Comparison of ENCODE assay signal across 24 cellular contexts in the genomic region with DNA sequence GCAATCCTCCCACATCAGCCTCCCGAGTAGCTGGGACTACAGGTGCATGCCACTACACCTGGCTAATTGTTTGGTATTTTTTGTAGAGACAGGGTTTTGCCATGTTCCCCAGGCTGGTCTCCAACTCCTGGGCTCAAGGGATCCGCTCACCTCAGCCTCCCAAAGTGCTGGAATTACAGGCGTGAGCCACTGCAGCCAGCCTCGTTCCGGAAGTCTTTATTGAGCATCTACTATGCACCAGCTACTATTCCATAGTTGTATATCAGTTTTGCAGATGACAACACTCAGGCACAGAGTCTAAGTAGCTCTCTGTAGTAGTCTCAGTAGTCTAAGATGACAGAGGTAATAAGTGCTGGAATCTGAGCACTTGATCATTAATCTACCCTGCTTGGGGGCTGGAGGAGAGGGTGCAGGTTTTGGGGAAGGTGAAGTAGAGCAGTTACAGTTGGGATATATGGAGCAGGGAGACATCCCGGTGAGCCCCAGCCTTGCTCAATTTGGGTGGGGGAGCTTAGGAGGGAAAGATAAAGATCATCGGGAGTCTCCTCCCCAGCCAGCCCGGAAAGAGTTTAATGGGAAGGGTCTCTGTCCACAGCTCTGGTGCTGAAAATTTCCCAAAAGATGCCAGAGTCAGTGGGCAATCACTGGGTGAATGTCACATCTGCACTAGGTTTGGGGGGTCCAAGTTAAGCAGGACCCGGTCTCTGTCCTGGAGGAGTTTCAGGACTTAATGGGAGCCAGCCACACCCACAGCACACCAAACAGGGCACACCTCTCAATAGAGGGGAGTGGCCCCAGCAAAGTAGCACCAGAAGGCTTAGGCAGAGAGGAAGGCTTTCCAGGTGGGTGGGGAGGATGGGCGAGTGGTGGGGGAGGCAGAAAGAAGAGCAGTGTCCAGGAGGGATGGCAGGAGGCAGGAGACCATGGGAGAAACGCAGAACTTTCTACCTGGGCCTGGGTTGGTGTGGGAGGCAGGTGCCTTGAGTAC. TPM values are rescaled to one million over a fixed set of nuclear protein-coding genes. Genes with fewer than 3 reads are reported as not detected.
A peak's percentile ranks its signal among the peaks of the same experiment; 100 is the strongest.
DNase-seq lines count a peak whose midpoint lies in the region; ATAC-seq, FAIRE-seq and TF ChIP-seq lines count a peak whose summit lies in the region.
"Had no signal": no experiment of that assay in that cellular context is flagged by ENCODE, and none has a peak within 500 bp of the region (broad histone marks: within the 10 kb centered on the region; RNA-seq: fewer than 3 reads in every experiment).

No MANE protein-coding gene starts in this region.

- TF ChIP-seq EP300 in A549 (IDR thresholded peaks at IDR 0.05), result no peak

- H3K4me3 ChIP-seq in A549 (no peak overlapping the region), WERI-Rb-1 (ENCODE audit: low read depth, low read length) (no peak overlapping the region), lower lobe of right lung (no peak overlapping the region), BE2C (ENCODE audit: low read depth, low read length) (no peak overlapping the region)
- H3K4me3 ChIP-seq: cardiac muscle cell, gastroesophageal sphincter, GM23248, spleen had no signal

- TF ChIP-seq RAD21 in A549 (conservative IDR thresholded peaks at IDR 0.05 in 1 of 2, IDR thresholded peaks at IDR 0.05 in 1 of 2), result no peak

- H3K4me1 ChIP-seq in A549 (no peaks in the 10 kb centered on the region), lower lobe of right lung (no peaks in the 10 kb centered on the region), BE2C (no peaks in the 10 kb centered on the region)

- no peaks in the 10 kb centered on the region for H3K27me3 ChIP-seq in WERI-Rb-1 (ENCODE audit: insufficient read depth, low read depth, severe bottlenecking)
- H3K27me3 ChIP-seq in lower lobe of right lung (ENCODE audit: low read depth), result peaks cover 71% of the 10 kb centered on the region
- peaks cover 64% of the 10 kb centered on the region for H3K27me3 ChIP-seq in BE2C

- POLR2A ChIA-PET in A549 (lab: Yijun Ruan, JAX), result interaction anchor here (0.9 kb wide), 1 partner anchor 76 kb away, joined by 3 read pairs; no protein-coding TSS in a partner anchor

- WGBS in A549 (ENCODE audit: missing lambda C conversion rate), result 52% methylated on average over 11 of the region's 11 CpGs

- H3K4me2 ChIP-seq in A549, result no peak overlapping the region

- H3K27ac ChIP-seq in A549 (no peak overlapping the region), WERI-Rb-1 (peak overlapping the region; percentile 22), lower lobe of right lung (no peak overlapping the region)
- H3K27ac ChIP-seq: cardiac muscle cell, gastroesophageal sphincter, GM23248, RWPE1, spleen had no signal

- TF ChIP-seq CTCF in A549 (IDR thresholded peaks at IDR 0.05) (no peak), WERI-Rb-1 (IDR thresholded peaks at IDR 0.05; ENCODE audit: low read depth, low read length) (no peak), lower lobe of right lung (IDR thresholded peaks at IDR 0.05) (no peak), BE2C (IDR thresholded peaks at IDR 0.05; ENCODE audit: low read depth, low read length) (no peak)

- ATAC-seq in A549 (no peak), left colon (peak; percentile 60), lower lobe of right lung (no peak)
- ATAC-seq: gastroesophageal sphincter had no signal

- TF ChIP-seq POLR2A in A549 (IDR thresholded peaks at IDR 0.05; ENCODE audit: low read length), result no peak

- H3K36me3 ChIP-seq in WERI-Rb-1, result peaks cover 25% of the 10 kb centered on the region
- H3K36me3 ChIP-seq in lower lobe of right lung, result no peaks in the 10 kb centered on the region
- H3K36me3 ChIP-seq in BE2C, result no peaks in the 10 kb centered on the region
- H3K36me3 ChIP-seq: cardiac muscle cell, gastroesophageal sphincter, spleen had no signal

- CTCF ChIA-PET in A549 (lab: Yijun Ruan, JAX), result interaction anchor here (0.9 to 42.3 kb wide), 4 partner anchors 4 to 177 kb away, joined by 4 to 1448 read pairs (median 726); a partner anchor contains a TSS

- no peaks in the 10 kb centered on the region for H3K9me3 ChIP-seq in A549
- H3K9me3 ChIP-seq in WERI-Rb-1 (ENCODE audit: severe bottlenecking), result no peaks in the 10 kb centered on the region
- no peaks in the 10 kb centered on the region for H3K9me3 ChIP-seq in lower lobe of right lung
- H3K9me3 ChIP-seq in BE2C, result no peaks in the 10 kb centered on the region
- H3K9me3 ChIP-seq: gastroesophageal sphincter, spleen had no signal

- DNase-seq in A549 (ENCODE audit: low read depth in 1 of 2, low spot score in 1 of 2) (no peak), WERI-Rb-1 (peak; percentile 76), left colon (no peak), lower lobe of right lung (no peak), BE2C (no peak)
- no peak for DNase-seq in activated T-cell treated with anti-CD3 and anti-CD28 coated beads, Interleukin-2, amount 50 U/mL, for 1 hour
- DNase-seq: activated CD4-positive, alpha-beta T cell treated with anti-CD3 and anti-CD28 coated beads, Interleukin-2, amount 10 ng/mL, durations not matched to agents 24 days and 14 days; activated CD8-positive, alpha-beta memory T cell treated with anti-CD3 and anti-CD28 coated beads, Interleukin-2, amount 50 U/mL, for 4 hours; activated effector memory CD4-positive, alpha-beta T cell treated with Interleukin-2 at 50 U/mL for 16 hours; amniotic stem cell; GM23248; Karpas-422; midbrain; NCI-H446 treated with DMSO at 0.1 percent for 48 hours; spleen; stimulated activated CD4-positive, alpha-beta T cell treated with anti-CD3 and anti-CD28 coated beads, Interleukin-4, amount 100 ng/mL, for 4 hours; SW 1271 had no signal

- intact Hi-C loops in left colon (cut with DNase I, micrococcal nuclease), result no loop called here
- intact Hi-C loops in lower lobe of right lung (cut with DNase I), result no loop called here

- no peak for FAIRE-seq in A549 (lab: Jason Lieb, UNC)
- FAIRE-seq: TTC549 had no signal

TF ChIP-seq in A549, 52 proteins besides CTCF, POLR2A, EP300 and RAD21 (continues in another document):
- peak; percentile 64; the same call in 1 of the 2 replicates for TF ChIP-seq EHMT2 (IDR thresholded peaks at IDR 0.05; ENCODE audit: low read depth)

RNA-seq across cellular contexts. Expression of a gene that starts 1.7 kb away (rescaled TPM):
- polyA plus RNA-seq in A549 (2011; rRNA removed), result not detected in 2 replicates
- 0.01 TPM in 1 of 2 replicates, not detected in the other for polyA plus RNA-seq in A549 (2012; cell fraction: cytosol; rRNA removed)
- 0.01 TPM in 1 of 2 replicates, not detected in the other for polyA plus RNA-seq in A549 (2012; cell fraction: nucleus; rRNA removed)
- not detected in 3 replicates for polyA plus RNA-seq in A549 (2017; fragmentation: RNase III; extraction: RNeasy Plus Mini Kit Qiagen cat#74134 plus additional on column Dnase treatment)
- polyA minus RNA-seq in A549 (2011; rRNA and poly(A)+ RNA removed), result not detected in 2 replicates
- 1 to 10 TPM; 1.4 to 2.4 TPM for total RNA-seq in left colon
- total RNA-seq in lower lobe of right lung, result not detected
- polyA plus RNA-seq in BE2C (2012; ENCODE audit: insufficient read depth, insufficient read length, low read depth), result not detected
- total RNA-seq: A172; activated CD4-positive, alpha-beta T cell treated with anti-CD3 and anti-CD28 coated beads, Interleukin-2, amount 10 ng/mL, durations not matched to agents 24 days and 14 days; cardiac muscle cell; GM23248; spleen; ureter had no signal
- polyA plus RNA-seq: BJ, cardiac muscle cell, GM23248, spleen had no signal

RNA-seq across cellular contexts. Expression of a gene that starts 13.3 kb away (rescaled TPM):
- polyA plus RNA-seq in A549 (2011; rRNA removed) (0.06 and 0.11 TPM in 2 replicates), A549 (2017; fragmentation: RNase III; extraction: RNeasy Plus Mini Kit Qiagen cat#74134 plus additional on column Dnase treatment) (0.08 TPM in 1 of 3 replicates, not detected in the others)
- polyA plus RNA-seq in A549 (2012; cell fraction: cytosol; rRNA removed), result 0.08 and 0.10 TPM in 2 replicates
- 0.13 and 0.24 TPM in 2 replicates for polyA plus RNA-seq in A549 (2012; cell fraction: nucleus; rRNA removed)
- polyA minus RNA-seq in A549 (2011; rRNA and poly(A)+ RNA removed), result not detected in 2 replicates
- total RNA-seq in left colon (10 to 100 TPM; 52.3 to 70.3 TPM), lower lobe of right lung (not detected)
- polyA plus RNA-seq in BE2C (2012; ENCODE audit: insufficient read depth, insufficient read length, low read depth), result not detected
- total RNA-seq: A172; activated CD4-positive, alpha-beta T cell treated with anti-CD3 and anti-CD28 coated beads, Interleukin-2, amount 10 ng/mL, durations not matched to agents 24 days and 14 days; cardiac muscle cell; gastroesophageal sphincter; GM23248; spleen; ureter had no signal
- polyA plus RNA-seq: BJ, cardiac muscle cell, GM23248, spleen had no signal

RNA-seq across cellular contexts. Expression of a gene that starts 14.3 kb away (rescaled TPM):
- 0.05 and 0.12 TPM in 2 replicates for polyA plus RNA-seq in A549 (2011; rRNA removed)
- polyA plus RNA-seq in A549 (2012; cell fraction: cytosol; rRNA removed), result 0.06 and 0.11 TPM in 2 replicates
- polyA plus RNA-seq in A549 (2012; cell fraction: nucleus; rRNA removed), result 0.06 and 0.13 TPM in 2 replicates
- 0.04 to 0.09 TPM (median 0.07 TPM) in 3 replicates for polyA plus RNA-seq in A549 (2017; fragmentation: RNase III; extraction: RNeasy Plus Mini Kit Qiagen cat#74134 plus additional on column Dnase treatment)
- 0.15 and 0.21 TPM in 2 replicates for polyA minus RNA-seq in A549 (2011; rRNA and poly(A)+ RNA removed)
- under 1 TPM in 1 of 2 donors, not detected in 1; 0.31 TPM for total RNA-seq in left colon
- total RNA-seq in lower lobe of right lung, result 0.21 TPM
- not detected for polyA plus RNA-seq in BE2C (2012; ENCODE audit: insufficient read depth, insufficient read length, low read depth)
- total RNA-seq: activated CD4-positive, alpha-beta T cell treated with anti-CD3 and anti-CD28 coated beads, Interleukin-2, amount 10 ng/mL, durations not matched to agents 24 days and 14 days; gastroesophageal sphincter; GM23248; spleen had no signal
- polyA plus RNA-seq: BJ, GM23248, spleen had no signal

RNA-seq across cellular contexts. Expression of a gene that starts 35.2 kb away (rescaled TPM):
- polyA plus RNA-seq in A549 (2011; rRNA removed) (11.7 and 15.2 TPM in 2 replicates), A549 (2017; fragmentation: RNase III; extraction: RNeasy Plus Mini Kit Qiagen cat#74134 plus additional on column Dnase treatment) (3.7 to 6.2 TPM (median 5.2 TPM) in 3 replicates)
- 5.9 and 7.4 TPM in 2 replicates for polyA plus RNA-seq in A549 (2012; cell fraction: cytosol; rRNA removed)
- 30.4 and 39.1 TPM in 2 replicates for polyA plus RNA-seq in A549 (2012; cell fraction: nucleus; rRNA removed)
- 27.2 and 27.3 TPM in 2 replicates for polyA minus RNA-seq in A549 (2011; rRNA and poly(A)+ RNA removed)
- total RNA-seq in left colon (10 to 100 TPM; 55.4 to 69.3 TPM), lower lobe of right lung (28.6 TPM)
- 5.9 TPM for polyA plus RNA-seq in BE2C (2012; ENCODE audit: insufficient read depth, insufficient read length, low read depth)
- total RNA-seq: activated CD4-positive, alpha-beta T cell treated with anti-CD3 and anti-CD28 coated beads, Interleukin-2, amount 10 ng/mL, durations not matched to agents 24 days and 14 days; GM23248 had no signal
- polyA plus RNA-seq: GM23248 had no signal

RNA-seq across cellular contexts. Expression of a gene that starts 43.9 kb away (rescaled TPM):
- polyA plus RNA-seq in A549 (2011; rRNA removed) (not detected in 2 replicates), A549 (2017; fragmentation: RNase III; extraction: RNeasy Plus Mini Kit Qiagen cat#74134 plus additional on column Dnase treatment) (0.04 TPM in 1 of 3 replicates, not detected in the others)
- 0.03 TPM in 1 of 2 replicates, not detected in the other for polyA plus RNA-seq in A549 (2012; cell fraction: cytosol; rRNA removed)
- 0.02 TPM in 1 of 2 replicates, not detected in the other for polyA plus RNA-seq in A549 (2012; cell fraction: nucleus; rRNA removed)
- not detected in 2 replicates for polyA minus RNA-seq in A549 (2011; rRNA and poly(A)+ RNA removed)
- total RNA-seq in left colon (1 to 10 TPM; 1.1 to 6.4 TPM), lower lobe of right lung (not detected)
- polyA plus RNA-seq in BE2C (2012; ENCODE audit: insufficient read depth, insufficient read length, low read depth), result not detected
- total RNA-seq: A172; activated CD4-positive, alpha-beta T cell treated with anti-CD3 and anti-CD28 coated beads, Interleukin-2, amount 10 ng/mL, durations not matched to agents 24 days and 14 days; GM23248 had no signal
- polyA plus RNA-seq: BJ, GM23248 had no signal

Comparison
In these comparisons a context has a peak if more than half of its experiments do, and no peak if none do; other contexts are left out.
1. RNA of a gene that starts 13.3 kb away (total RNA-seq): 52.3 to 70.3 TPM in left colon; not detected in lower lobe of right lung (single experiment); every median in the first group is over 10 times any median in the second.